ENCODE assay signal across 14 cellular contexts in genomic region chr14:100893228-100893601, GRCh38. TPM values are rescaled to one million over a fixed set of nuclear protein-coding genes. Genes with fewer than 3 reads are reported as not detected.
"Had no signal": no experiment of that assay in that cellular context is flagged by ENCODE, and none has a peak within 500 bp of the region (broad histone marks: within the 10 kb centered on the region; RNA-seq: fewer than 3 reads in every experiment).

No MANE protein-coding gene starts in this region.

- H3K36me3 ChIP-seq: ascending aorta, esophagus squamous epithelium, tibial artery had no signal

- H3K27ac ChIP-seq: ascending aorta, esophagus squamous epithelium, tibial artery had no signal

- H3K4me1 ChIP-seq: ascending aorta, esophagus squamous epithelium, tibial artery had no signal

- H3K4me3 ChIP-seq: ascending aorta, esophagus squamous epithelium, tibial artery had no signal

- DNase-seq: activated CD4-positive, alpha-beta T cell treated with anti-CD3 and anti-CD28 coated beads, Interleukin-2, amount 50 U/mL, for 48 hours; activated gamma-delta T cell treated with Interleukin-2 at 50 U/mL for 16 hours; activated naive CD8-positive, alpha-beta T cell treated with anti-CD3 and anti-CD28 coated beads for 36 hours; activated T-cell treated with anti-CD3 and anti-CD28 coated beads, Interleukin-2, amount 50 U/mL, for 4 hours; esophagus squamous epithelium; foreskin fibroblast; glutamatergic neuron; left cardiac atrium; naive thymus-derived CD4-positive, alpha-beta T cell; nucleus accumbens; T-helper 9 cell had no signal

- H3K9me3 ChIP-seq: ascending aorta, esophagus squamous epithelium, tibial artery had no signal

- H3K27me3 ChIP-seq: ascending aorta had no signal

RNA-seq across cellular contexts. Expression of gene RTL1, which starts 10.3 kb away (rescaled TPM):
- total RNA-seq: activated naive CD8-positive, alpha-beta T cell treated with anti-CD3 and anti-CD28 coated beads for 36 hours; activated T-cell treated with anti-CD3 and anti-CD28 coated beads, Interleukin-2, amount 50 U/mL, for 4 hours; ascending aorta; esophagus squamous epithelium; left cardiac atrium; lung microvascular endothelial cell; naive thymus-derived CD4-positive, alpha-beta T cell had no signal
- polyA plus RNA-seq: naive thymus-derived CD4-positive, alpha-beta T cell had no signal
